27 cellular contexts compared by ENCODE assay signal in genomic region chr6:137901454-137901853, GRCh38.
"Had no signal": no experiment of that assay in that cellular context is flagged by ENCODE, and none has a peak within 500 bp of the region (broad histone marks: within the 10 kb centered on the region; RNA-seq: fewer than 3 reads in every experiment).

No MANE protein-coding gene starts in this region.

- H3K27me3 Mint-ChIP-seq: activated naive CD8-positive, alpha-beta T cell; memory B cell; naive thymus-derived CD4-positive, alpha-beta T cell had no signal

- DNase-seq: activated CD4-positive, alpha-beta T cell treated with anti-CD3 and anti-CD28 coated beads for 1 hour; activated CD4-positive, alpha-beta T cell treated with anti-CD3 and anti-CD28 coated beads, Interleukin-2, amount 50 U/mL, for 4 hours; activated effector memory CD4-positive, alpha-beta T cell treated with Interleukin-2 at 50 U/mL for 16 hours; aorta; cortex of kidney; heart right ventricle; immature natural killer cell; kidney glomerular epithelial cell; left ventricle myocardium superior; mucosa of descending colon; naive thymus-derived CD4-positive, alpha-beta T cell; psoas muscle; right cardiac atrium; stimulated activated CD4-positive, alpha-beta T cell treated with anti-CD3 and anti-CD28 coated beads, Interleukin-15, amount 100 ng/mL, for 24 hours; stimulated activated CD4-positive, alpha-beta T cell treated with anti-CD3 and anti-CD28 coated beads, Interleukin-2, amount 100 ng/mL, for 48 hours; SW 1271; T-helper 2 cell; testis; upper lobe of left lung had no signal

- H3K4me3 Mint-ChIP-seq: activated naive CD8-positive, alpha-beta T cell; immature natural killer cell; memory B cell; naive thymus-derived CD4-positive, alpha-beta T cell; neural progenitor cell had no signal

- H3K9me3 Mint-ChIP-seq: immature natural killer cell, memory B cell, neural progenitor cell had no signal

- H3K27ac Mint-ChIP-seq: activated naive CD8-positive, alpha-beta T cell; immature natural killer cell; memory B cell; naive thymus-derived CD4-positive, alpha-beta T cell; neural progenitor cell had no signal

- H3K27me3 ChIP-seq: breast epithelium, esophagus muscularis mucosa, gastroesophageal sphincter, heart right ventricle, neural progenitor cell, testis, upper lobe of left lung had no signal

- H3K9ac ChIP-seq: neural progenitor cell had no signal

- H3K36me3 ChIP-seq: breast epithelium, esophagus muscularis mucosa, gastroesophageal sphincter, heart right ventricle, neural progenitor cell, upper lobe of left lung had no signal

- H3K4me3 ChIP-seq: breast epithelium, esophagus muscularis mucosa, gastroesophageal sphincter, heart right ventricle, mucosa of descending colon, neural progenitor cell, psoas muscle, skin epidermis, testis, upper lobe of left lung had no signal

- H3K27ac ChIP-seq: breast epithelium, esophagus muscularis mucosa, gastroesophageal sphincter, heart right ventricle, neural progenitor cell, psoas muscle, skin epidermis, testis, upper lobe of left lung, VCaP had no signal

- H3K9me3 ChIP-seq: breast epithelium, esophagus muscularis mucosa, gastroesophageal sphincter, heart right ventricle, mucosa of descending colon, psoas muscle, testis, upper lobe of left lung had no signal

- H3K4me1 ChIP-seq: breast epithelium, esophagus muscularis mucosa, gastroesophageal sphincter, neural progenitor cell, testis, upper lobe of left lung had no signal

- ATAC-seq: gastroesophageal sphincter; heart right ventricle; left ventricle myocardium superior; mucosa of descending colon; naive thymus-derived CD4-positive, alpha-beta T cell; psoas muscle; right cardiac atrium had no signal

- H3K36me3 Mint-ChIP-seq: activated naive CD8-positive, alpha-beta T cell; immature natural killer cell; memory B cell; neural progenitor cell had no signal
